14 cellular contexts compared by ENCODE assay signal in the genomic region with DNA sequence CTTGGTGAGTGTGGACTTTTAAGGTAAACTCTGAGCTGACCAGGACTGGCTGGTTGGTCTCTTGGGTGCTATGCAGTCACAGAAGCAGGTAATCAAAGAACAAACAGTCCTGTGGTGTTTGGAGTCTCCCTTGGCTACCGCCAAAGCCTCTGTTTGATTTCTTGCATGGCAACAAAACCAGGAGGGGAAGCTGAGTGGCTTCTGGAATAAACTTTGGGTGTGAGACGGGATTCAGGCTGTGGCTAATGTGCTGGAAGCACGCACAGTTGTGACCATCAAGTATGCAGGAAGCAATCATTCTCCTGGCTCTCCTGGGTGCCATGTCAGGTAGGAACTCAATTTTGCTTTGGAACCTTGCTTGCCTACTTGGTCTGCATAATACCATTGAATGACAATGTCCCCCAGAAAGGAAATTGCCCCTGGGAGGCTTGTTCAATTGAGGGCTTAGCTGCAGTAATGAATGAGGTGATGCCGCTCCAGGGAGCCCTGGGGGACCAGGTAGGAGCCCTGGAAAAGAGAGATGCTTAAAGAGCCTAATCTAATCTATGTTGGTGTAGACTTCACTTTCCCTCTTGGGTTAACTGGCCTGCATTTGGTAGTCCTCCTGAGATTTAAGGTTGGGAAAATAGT. TPM values are rescaled to one million over a fixed set of nuclear protein-coding genes. Genes with fewer than 3 reads are reported as not detected.
DNase-seq lines count a peak whose midpoint lies in the region; ATAC-seq, FAIRE-seq and TF ChIP-seq lines count a peak whose summit lies in the region.
"Had no signal": no experiment of that assay in that cellular context is flagged by ENCODE, and none has a peak within 500 bp of the region (broad histone marks: within the 10 kb centered on the region; RNA-seq: fewer than 3 reads in every experiment).

Gene CDHR3, plus strand, starts transcription at position 227 of the 630 bp plus-strand sequence. Its CDS starts 55 bp downstream, at position 282.

- no peaks in the 10 kb centered on the region for H3K9me3 Mint-ChIP-seq in activated T-helper 1 cell treated with anti-CD3 and anti-CD28 coated beads, Interleukin-12 subunit alpha, Interleukin-12 subunit beta, Interleukin-2, Interleukin-4 antibody, amounts not matched to agents 30 ng/mL and 10 ng/mL and 1 ng/mL, durations not matched to agents 14 hours and 24 hours and 36 hours
- H3K9me3 Mint-ChIP-seq: stimulated activated effector memory CD8-positive, alpha-beta T cell treated with anti-CD3 and anti-CD28 coated beads, Interleukin-12 subunit alpha, Interleukin-12 subunit beta, amount 100 ng/mL, for 72 hours had no signal

- H2BK12ac ChIP-seq in H1 (ENCODE audit: low read depth, low read length) = peak within 1 kb of the TSS; percentile 82; the same call in 1 of the 2 replicates

- intact Hi-C loops in activated T-helper 1 cell treated with anti-CD3 and anti-CD28 coated beads, Interleukin-12 subunit alpha, Interleukin-12 subunit beta, Interleukin-2, Interleukin-4 antibody, amounts not matched to agents 30 ng/mL and 10 ng/mL and 1 ng/mL, durations not matched to agents 14 hours and 24 hours and 36 hours (cut with micrococcal nuclease) = no loop called here

- FAIRE-seq in H1 (lab: Jason Lieb, UNC) = no peak

- no peak within 1 kb of the TSS for H3K14ac ChIP-seq in H1 (ENCODE audit: insufficient read length)

- DNase-seq in COLO668 (lab: John Stamatoyannopoulos, UW; ENCODE audit: unreplicated experiment) (peak; percentile 60), H1 (ENCODE audit: low read depth in 1 of 2, low spot score in 2 of 2) (no peak), HK-2 (ENCODE audit: unreplicated experiment) (no peak)
- no peak for DNase-seq in activated T-helper 1 cell treated with anti-CD3 and anti-CD28 coated beads, Interleukin-12 subunit alpha, Interleukin-12 subunit beta, Interleukin-2, Interleukin-4 antibody, amounts not matched to agents 30 ng/mL and 10 ng/mL and 1 ng/mL, durations not matched to agents 14 hours and 24 hours and 36 hours (ENCODE audit: low spot score)
- DNase-seq in activated effector memory CD4-positive, alpha-beta T cell treated with Interleukin-2 at 50 U/mL for 16 hours = no peak
- DNase-seq: AML-193; mammary epithelial cell; NCI-H446; stimulated activated CD4-positive, alpha-beta T cell treated with anti-CD3 and anti-CD28 coated beads, Interleukin-2, amount 100 ng/mL, for 48 hours had no signal

- H4K8ac ChIP-seq in H1 (ENCODE audit: extremely low read depth, insufficient read depth, low read length) = no peak within 1 kb of the TSS

- ATAC-seq in HG03342 (IDR thresholded peaks at IDR 0.05; ENCODE audit: unreplicated experiment) = no peak

- no peaks in the 10 kb centered on the region for H3K79me1 ChIP-seq in H1 (ENCODE audit: low read depth, low read length)

- TF ChIP-seq EP300 in H1 (IDR thresholded peaks at IDR 0.05; ENCODE audit: borderline replicate concordance in 1 of 2, low read depth in 2 of 2, low read length in 2 of 2) = no peak

- H3K18ac ChIP-seq in H1 (ENCODE audit: extremely low read depth, low read length) = peak within 1 kb of the TSS; percentile 24; the same call in 1 of the 2 replicates

- H3K4me3 Mint-ChIP-seq in activated T-helper 1 cell treated with anti-CD3 and anti-CD28 coated beads, Interleukin-12 subunit alpha, Interleukin-12 subunit beta, Interleukin-2, Interleukin-4 antibody, amounts not matched to agents 30 ng/mL and 10 ng/mL and 1 ng/mL, durations not matched to agents 14 hours and 24 hours and 36 hours = no peak within 1 kb of the TSS
- H3K4me3 Mint-ChIP-seq: stimulated activated effector memory CD8-positive, alpha-beta T cell treated with anti-CD3 and anti-CD28 coated beads, Interleukin-12 subunit alpha, Interleukin-12 subunit beta, amount 100 ng/mL, for 72 hours had no signal

- CTCF ChIA-PET in H1 (lab: Charles Lee; ENCODE audit: partially characterized antibody) = interaction anchor here (0.6 to 2.0 kb wide), 10 partner anchors 9 to 781 kb away, joined by 3 to 8 read pairs (median 3); no protein-coding TSS in a partner anchor

- H3K79me2 ChIP-seq in H1 (ENCODE audit: control insufficient read depth in 1 of 2, insufficient read depth in 2 of 2, low read length in 2 of 2) = no peaks in the 10 kb centered on the region
- H3K79me2 ChIP-seq: parathyroid adenoma had no signal

- H3K23ac ChIP-seq in H1 (ENCODE audit: insufficient read length) = no peak within 1 kb of the TSS

- peaks cover 24% of the 10 kb centered on the region for H3K4me1 ChIP-seq in HUES64 (ENCODE audit: insufficient read depth, low read length)
- H3K4me1 ChIP-seq in H1 (replicated peaks in 1 of 4; ENCODE audit: control insufficient read depth in 3 of 4, insufficient read depth in 4 of 4, low read length in 3 of 4) = peaks cover 5 to 12% (median 8%) of the 10 kb centered on the region in 4 experiments; a peak in 4 of 7 replicates
- H3K4me1 ChIP-seq in muscle layer of duodenum (ENCODE audit: control insufficient read depth in 1 of 2, insufficient read depth in 2 of 2, low read length in 2 of 2) = no peaks in the 10 kb centered on the region
- H3K4me1 ChIP-seq: parathyroid adenoma had no signal

- 36% methylated on average over 4 of the region's 4 CpGs for WGBS in HUES64
- WGBS in H1 (ENCODE audit: extremely low coverage in 1 of 2, insufficient coverage in 1 of 2, insufficient read length in 1 of 2, insufficient replicate concordance in 2 of 2, low coverage in 1 of 2, low lambda C conversion rate in 2 of 2, missing lambda C conversion rate in 1 of 2), 2 experiments = 75% methylated on average over 4 of the region's 4 CpGs; no CpG with 5 or more reads in 1 of the 2 experiments

- H4K91ac ChIP-seq in H1 (replicated peaks; ENCODE audit: insufficient read length, low read length) = peak within 1 kb of the TSS; percentile 59

- H3K9ac ChIP-seq in HUES64 (ENCODE audit: low read depth, low read length) = no peak within 1 kb of the TSS
- H3K9ac ChIP-seq in H1 (replicated peaks in 1 of 4; ENCODE audit: extremely low read depth in 1 of 4, low read depth in 3 of 4, low read length in 3 of 4) = no peak within 1 kb of the TSS
- H3K9ac ChIP-seq: parathyroid adenoma had no signal

- H2AK5ac ChIP-seq in H1 (ENCODE audit: low read depth, low read length) = peak within 1 kb of the TSS; percentile 53

- 0 out of 2 replicates have a peak within 1 kb of the TSS, but pooled peaks have one; percentile 38 for H2BK5ac ChIP-seq in H1 (ENCODE audit: low read depth, low read length)

- no peak for TF ChIP-seq CTCF in H1 (IDR thresholded peaks at IDR 0.05; ENCODE audit: control extremely low read depth in 1 of 3, insufficient read depth in 1 of 3, low read depth in 1 of 3, low read length in 3 of 3)

- peak within 1 kb of the TSS; percentile 55; the same call in 1 of the 2 replicates for H2BK20ac ChIP-seq in H1 (ENCODE audit: low read length)

- POLR2A ChIA-PET in H1 (lab: Charles Lee; ENCODE audit: partially characterized antibody) = no interaction called here

- no peaks in the 10 kb centered on the region for H4K20me1 ChIP-seq in H1 (replicated peaks in 1 of 2; ENCODE audit: control insufficient read depth in 1 of 2, insufficient read depth in 2 of 2, low read length in 2 of 2)

- H3K27me3 ChIP-seq in HUES64 (ENCODE audit: insufficient read depth, low read length) (no peaks in the 10 kb centered on the region), H1 (replicated peaks in 1 of 4; ENCODE audit: control insufficient read depth in 3 of 4, extremely low read depth in 1 of 4, insufficient read depth in 3 of 4, low read length in 3 of 4) (no peaks in the 10 kb centered on the region), muscle layer of duodenum (ENCODE audit: low read depth, low read length) (no peaks in the 10 kb centered on the region)

- H2BK120ac ChIP-seq in H1 (replicated peaks; ENCODE audit: low read depth, low read length) = peak within 1 kb of the TSS; percentile 24

- no peak within 1 kb of the TSS for H3K27ac Mint-ChIP-seq in activated T-helper 1 cell treated with anti-CD3 and anti-CD28 coated beads, Interleukin-12 subunit alpha, Interleukin-12 subunit beta, Interleukin-2, Interleukin-4 antibody, amounts not matched to agents 30 ng/mL and 10 ng/mL and 1 ng/mL, durations not matched to agents 14 hours and 24 hours and 36 hours
- H3K27ac Mint-ChIP-seq: stimulated activated effector memory CD8-positive, alpha-beta T cell treated with anti-CD3 and anti-CD28 coated beads, Interleukin-12 subunit alpha, Interleukin-12 subunit beta, amount 100 ng/mL, for 72 hours had no signal

- no peaks in the 10 kb centered on the region for H3K36me3 ChIP-seq in HUES64 (ENCODE audit: insufficient read depth, low read length)
- H3K36me3 ChIP-seq in H1 (ENCODE audit: control insufficient read depth in 2 of 4, insufficient read depth in 4 of 4, low read length in 3 of 4) = no peaks in the 10 kb centered on the region
- no peaks in the 10 kb centered on the region for H3K36me3 ChIP-seq in muscle layer of duodenum (ENCODE audit: control insufficient read depth in 1 of 2, insufficient read depth in 2 of 2, low read length in 2 of 2)

- H3K4me3 ChIP-seq in HUES64 (ENCODE audit: low read length) (no peak within 1 kb of the TSS), H1 (ENCODE audit: extremely low read depth in 1 of 4, insufficient read depth in 2 of 4, low read depth in 3 of 4, low read length in 4 of 4) (no peak within 1 kb of the TSS), muscle layer of duodenum (ENCODE audit: low read depth in 1 of 2, low read length in 2 of 2) (no peak within 1 kb of the TSS)

- H2AFZ ChIP-seq in H1 (ENCODE audit: low read length) = no peak within 1 kb of the TSS
- H2AFZ ChIP-seq: parathyroid adenoma had no signal

- peak within 1 kb of the TSS; percentile 62; the same call in 1 of the 2 replicates for H2BK15ac ChIP-seq in H1 (ENCODE audit: low read length)

- H3K9me3 ChIP-seq in HUES64 (ENCODE audit: insufficient read depth, low read depth, low read length) = no peaks in the 10 kb centered on the region
- no peaks in the 10 kb centered on the region for H3K9me3 ChIP-seq in H1 (ENCODE audit: insufficient read depth in 2 of 2, low read depth in 1 of 2, low read length in 1 of 2)
- no peaks in the 10 kb centered on the region for H3K9me3 ChIP-seq in muscle layer of duodenum (ENCODE audit: control insufficient read depth in 1 of 2, low read length in 2 of 2)

- peak within 1 kb of the TSS; percentile 18 to 24; a peak in 2 of 4 replicates for H3K4me2 ChIP-seq in H1 (ENCODE audit: insufficient read depth in 1 of 2, low read depth in 2 of 2, low read length in 2 of 2)

- no peaks in the 10 kb centered on the region for H3K4me1 Mint-ChIP-seq in activated T-helper 1 cell treated with anti-CD3 and anti-CD28 coated beads, Interleukin-12 subunit alpha, Interleukin-12 subunit beta, Interleukin-2, Interleukin-4 antibody, amounts not matched to agents 30 ng/mL and 10 ng/mL and 1 ng/mL, durations not matched to agents 14 hours and 24 hours and 36 hours (ENCODE audit: low read depth)
- H3K4me1 Mint-ChIP-seq: stimulated activated effector memory CD8-positive, alpha-beta T cell treated with anti-CD3 and anti-CD28 coated beads, Interleukin-12 subunit alpha, Interleukin-12 subunit beta, amount 100 ng/mL, for 72 hours had no signal

- H3K4ac ChIP-seq in H1 (replicated peaks; ENCODE audit: insufficient read length, low read depth, low read length) = no peak within 1 kb of the TSS

- H3K23me2 ChIP-seq in H1 (ENCODE audit: low read depth, low read length) = no peaks in the 10 kb centered on the region

- H4K5ac ChIP-seq in H1 (ENCODE audit: insufficient read length, low read depth, low read length) = no peak within 1 kb of the TSS

- H3K36me3 Mint-ChIP-seq in activated T-helper 1 cell treated with anti-CD3 and anti-CD28 coated beads, Interleukin-12 subunit alpha, Interleukin-12 subunit beta, Interleukin-2, Interleukin-4 antibody, amounts not matched to agents 30 ng/mL and 10 ng/mL and 1 ng/mL, durations not matched to agents 14 hours and 24 hours and 36 hours (ENCODE audit: low read depth) = no peaks in the 10 kb centered on the region
- H3K36me3 Mint-ChIP-seq: stimulated activated effector memory CD8-positive, alpha-beta T cell treated with anti-CD3 and anti-CD28 coated beads, Interleukin-12 subunit alpha, Interleukin-12 subunit beta, amount 100 ng/mL, for 72 hours had no signal

- peak within 1 kb of the TSS; percentile 62; the same call in 1 of the 2 replicates for H3K27ac ChIP-seq in HUES64 (ENCODE audit: low read depth, low read length)
- no peak within 1 kb of the TSS for H3K27ac ChIP-seq in H1 (ENCODE audit: low read depth, low read length)
- H3K27ac ChIP-seq in muscle layer of duodenum (ENCODE audit: low read length) = peak within 1 kb of the TSS; percentile 65
- H3K27ac ChIP-seq: parathyroid adenoma had no signal

- TF ChIP-seq POLR2A in H1 (IDR thresholded peaks at IDR 0.05; ENCODE audit: control extremely low read depth in 1 of 2, low read depth in 2 of 2, low read length in 2 of 2) = no peak

- peaks cover 12% of the 10 kb centered on the region for H3K27me3 Mint-ChIP-seq in activated T-helper 1 cell treated with anti-CD3 and anti-CD28 coated beads, Interleukin-12 subunit alpha, Interleukin-12 subunit beta, Interleukin-2, Interleukin-4 antibody, amounts not matched to agents 30 ng/mL and 10 ng/mL and 1 ng/mL, durations not matched to agents 14 hours and 24 hours and 36 hours (ENCODE audit: insufficient read depth)

- TF ChIP-seq RAD21 in H1 (IDR thresholded peaks at IDR 0.05 in 1 of 2, conservative IDR thresholded peaks at IDR 0.05 in 1 of 2; ENCODE audit: low read depth in 2 of 2, low read length in 2 of 2) = no peak

- H3K56ac ChIP-seq in H1 (replicated peaks; ENCODE audit: insufficient read length, low read depth, low read length) = no peak within 1 kb of the TSS

RNA-seq across cellular contexts. Expression of gene CDHR3, which starts in this region (rescaled TPM):
- 2.6 TPM for polyA plus RNA-seq in HUES64 (2013, experiment 1 of 2)
- polyA plus RNA-seq in HUES64 (2013, experiment 2 of 2) = 3.3 TPM
- 5.9 and 6.4 TPM in 2 replicates for total RNA-seq in H1 (2021; fragmentation: NEBNext Ultra II Directional; extraction: Animal tissue kit (Norgen Biotek cat#: 25700))
- 6.8 and 8.0 TPM in 2 replicates for polyA plus RNA-seq in H1 (2011; rRNA removed)
- 7.8 TPM for polyA plus RNA-seq in H1 (2011; cell fraction: cytosol; rRNA removed)
- polyA plus RNA-seq in H1 (2011; cell fraction: nucleus; rRNA removed) = 16.2 TPM
- polyA plus RNA-seq in H1 (2012, experiment 1 of 2) = 6.7 to 8.7 TPM (median 8.4 TPM) in 4 replicates
- polyA plus RNA-seq in H1 (2012, experiment 2 of 2) = 2.2 TPM
- polyA plus RNA-seq in H1 (2013, experiment 1 of 2) = 4.2 TPM
- polyA plus RNA-seq in H1 (2013, experiment 2 of 2) = 5.1 TPM
- 7.2 and 13.7 TPM in 2 replicates for polyA minus RNA-seq in H1 (2011; rRNA and poly(A)+ RNA removed)
- polyA minus RNA-seq in H1 (2011; cell fraction: cytosol; rRNA and poly(A)+ RNA removed) = 5.9 TPM
- polyA minus RNA-seq in H1 (2011; cell fraction: nucleus; rRNA and poly(A)+ RNA removed) = 24.5 TPM
- total RNA-seq in activated T-helper 1 cell treated with anti-CD3 and anti-CD28 coated beads, Interleukin-12 subunit alpha, Interleukin-12 subunit beta, Interleukin-2, Interleukin-4 antibody, amounts not matched to agents 30 ng/mL and 10 ng/mL and 1 ng/mL, durations not matched to agents 14 hours and 24 hours and 36 hours = 0.47 TPM in 2 replicates
